Comparison of ENCODE assay signal across 15 cellular contexts in the genomic region with DNA sequence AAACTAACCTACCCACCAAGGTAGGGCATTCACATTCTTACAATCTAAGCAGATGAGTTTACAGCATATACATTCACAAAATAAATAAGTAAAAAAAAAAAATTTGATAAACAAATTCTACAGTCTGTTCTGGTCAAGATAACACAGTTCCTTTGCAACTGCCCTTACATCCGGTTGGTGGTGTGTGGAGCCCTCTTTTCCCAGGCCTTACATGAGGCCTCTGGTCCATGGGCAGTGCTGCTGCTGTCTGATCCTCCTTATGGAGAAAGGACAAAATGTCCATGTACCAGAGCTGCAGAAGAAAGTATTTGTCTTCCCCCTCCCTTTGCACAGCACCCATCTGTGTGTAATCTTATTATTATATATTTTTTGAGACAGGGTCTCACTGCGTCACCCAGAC. TPM values are rescaled to one million over a fixed set of nuclear protein-coding genes. Genes with fewer than 3 reads are reported as not detected.
DNase-seq lines count a peak whose midpoint lies in the region; ATAC-seq and TF ChIP-seq lines count a peak whose summit lies in the region.
"Had no signal": no experiment of that assay in that cellular context is flagged by ENCODE, and none has a peak within 500 bp of the region (broad histone marks: within the 10 kb centered on the region; RNA-seq: fewer than 3 reads in every experiment).

No MANE protein-coding gene starts in this region.

- H3K36me3 Mint-ChIP-seq in type B pancreatic cell = peaks cover 16% of the 10 kb centered on the region

- intact Hi-C loops in heart left ventricle (cut with DNase I) = loop anchor here in 4 of 10 donors (5.0 to 10.0 kb wide), 6 partner anchors 97 to 435 kb away; a partner anchor contains a TSS

- H3K27me3 ChIP-seq in cardiac muscle cell (no peaks in the 10 kb centered on the region), heart left ventricle (no peaks in the 10 kb centered on the region)

- no peaks in the 10 kb centered on the region for H3K9me3 ChIP-seq in cardiac muscle cell (ENCODE audit: low read depth)
- H3K9me3 ChIP-seq in heart left ventricle = no peaks in the 10 kb centered on the region

- H3K4me1 ChIP-seq in cardiac muscle cell (ENCODE audit: low read depth) (peaks cover 9% of the 10 kb centered on the region), heart left ventricle (peaks cover 0 to 33% (median 21%) of the 10 kb centered on the region in 12 donors)
- H3K4me1 ChIP-seq: parathyroid adenoma had no signal

- TF ChIP-seq CTCF in cardiac muscle cell (IDR thresholded peaks at IDR 0.05; ENCODE audit: low read depth, low read length) (peak; percentile 26), heart left ventricle (IDR thresholded peaks at IDR 0.05) (peak in 1 of 12 donors; percentile 10), type B pancreatic cell (conservative IDR thresholded peaks at IDR 0.05) (no peak)

- H3K4me1 Mint-ChIP-seq in type B pancreatic cell (ENCODE audit: unreplicated experiment) = peaks cover 13% of the 10 kb centered on the region

- DNase-seq in cardiac muscle cell (ENCODE audit: low read depth in 1 of 2, low spot score in 1 of 2) = peak in 1 of 2 donors; percentile 60
- DNase-seq in heart left ventricle = no peak
- peak; percentile 54 for DNase-seq in amniotic epithelial cell (ENCODE audit: low read depth)
- DNase-seq in foreskin melanocyte = peak; percentile 13
- no peak for DNase-seq in type B pancreatic cell (ENCODE audit: extremely low spot score, unreplicated experiment)
- DNase-seq: activated T-cell treated with anti-CD3 and anti-CD28 coated beads, Interleukin-2, amount 50 U/mL, for 1 hour; amygdala; HCEC 1CT; NCI-H1436 treated with DMSO at 0.1 percent for 48 hours; NCI-H524; SIG-M5 had no signal

- peak overlapping the region; percentile 76 for H3K4me3 Mint-ChIP-seq in type B pancreatic cell

- 87 to 90% (median 88%) methylated on average over 2 of the region's 2 CpGs for WGBS in heart left ventricle, 4 donors

- H3K36me3 ChIP-seq in cardiac muscle cell (no peaks in the 10 kb centered on the region), heart left ventricle (no peaks in the 10 kb centered on the region)

- no peaks in the 10 kb centered on the region for H3K9me3 Mint-ChIP-seq in type B pancreatic cell

- H3K27ac ChIP-seq in cardiac muscle cell (no peak overlapping the region), heart left ventricle (no peak overlapping the region)
- H3K27ac ChIP-seq: parathyroid adenoma had no signal

- H3K27ac Mint-ChIP-seq in type B pancreatic cell = no peak overlapping the region

- no peak for TF ChIP-seq POLR2A in heart left ventricle (IDR thresholded peaks at IDR 0.05)

- H3K4me3 ChIP-seq in cardiac muscle cell = no peak overlapping the region
- H3K4me3 ChIP-seq in heart left ventricle = no peak overlapping the region

- ATAC-seq in heart left ventricle (no peak), HG03159 (IDR thresholded peaks at IDR 0.05; ENCODE audit: unreplicated experiment) (no peak), GM21786 (IDR thresholded peaks at IDR 0.05; ENCODE audit: unreplicated experiment) (no peak), GM21381 (IDR thresholded peaks at IDR 0.05; ENCODE audit: unreplicated experiment) (no peak)

- no peaks in the 10 kb centered on the region for H3K27me3 Mint-ChIP-seq in type B pancreatic cell

RNA-seq across cellular contexts. Expression of a gene that starts 2.2 kb away (rescaled TPM):
- 34.5 and 84.6 TPM in 2 replicates for total RNA-seq in cardiac muscle cell
- 41.3 and 56.6 TPM in 2 replicates for polyA plus RNA-seq in cardiac muscle cell
- total RNA-seq in heart left ventricle = 10 to 100 TPM; 25.1 to 58.9 (median 36.2) TPM
- polyA plus RNA-seq in heart left ventricle = 10 to 100 TPM in 1 of 2 donors, 1 to 10 TPM in 1; 9.9 to 13.4 TPM
- total RNA-seq in type B pancreatic cell (ENCODE audit: low replicate concordance) = 46.7 and 149 TPM in 2 replicates

RNA-seq across cellular contexts. Expression of a gene that starts 49.4 kb away (rescaled TPM):
- total RNA-seq in cardiac muscle cell (0.27 and 0.28 TPM in 2 replicates), heart left ventricle (under 1 TPM in 2 of 9 donors, not detected in 7; 0.07 to 0.21 TPM), type B pancreatic cell (ENCODE audit: low replicate concordance) (4.8 and 8.4 TPM in 2 replicates)
- polyA plus RNA-seq in cardiac muscle cell (0.34 TPM in 1 of 2 replicates, not detected in the other), heart left ventricle (not detected)

Comparison
In these comparisons a context has a peak if more than half of its experiments do, and no peak if none do; other contexts are left out.
1. DNase-seq: peak in amniotic epithelial cell (single experiment) and foreskin melanocyte (single experiment); none in heart left ventricle (0 of 5) and type B pancreatic cell (single experiment).